Comparison of ENCODE assay signal across 1 cellular context in genomic region chr10:104638861-104639594, GRCh38.
TF ChIP-seq lines count a peak whose summit lies in the region.

No MANE protein-coding gene starts in this region.

TF ChIP-seq in IMR-90, 13 proteins besides CTCF, POLR2A, EP300 and RAD21 (continued from another document):
- TF ChIP-seq, protein P1, sequence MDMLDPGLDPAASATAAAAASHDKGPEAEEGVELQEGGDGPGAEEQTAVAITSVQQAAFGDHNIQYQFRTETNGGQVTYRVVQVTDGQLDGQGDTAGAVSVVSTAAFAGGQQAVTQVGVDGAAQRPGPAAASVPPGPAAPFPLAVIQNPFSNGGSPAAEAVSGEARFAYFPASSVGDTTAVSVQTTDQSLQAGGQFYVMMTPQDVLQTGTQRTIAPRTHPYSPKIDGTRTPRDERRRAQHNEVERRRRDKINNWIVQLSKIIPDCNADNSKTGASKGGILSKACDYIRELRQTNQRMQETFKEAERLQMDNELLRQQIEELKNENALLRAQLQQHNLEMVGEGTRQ (IDR thresholded peaks at IDR 0.05; ENCODE audit: low read depth, low read length): no peak
TF ChIP-seq in IMR-90: peak in this region for 0.
